In genomic region chr7:1892011-1892965, GRCh38 we compare ENCODE assay signal across 1 cellular context.
TF ChIP-seq lines count a peak whose summit lies in the region.

No MANE protein-coding gene starts in this region.

TF ChIP-seq in WTC11, 78 proteins besides CTCF, POLR2A, EP300 and RAD21 (continued from another document):
- no peak for TF ChIP-seq ZNF532 (CRISPR knock-in tag; IDR thresholded peaks at IDR 0.05; ENCODE audit: borderline replicate concordance)
